ENCODE assay signal across 1 cellular context in the genomic region with DNA sequence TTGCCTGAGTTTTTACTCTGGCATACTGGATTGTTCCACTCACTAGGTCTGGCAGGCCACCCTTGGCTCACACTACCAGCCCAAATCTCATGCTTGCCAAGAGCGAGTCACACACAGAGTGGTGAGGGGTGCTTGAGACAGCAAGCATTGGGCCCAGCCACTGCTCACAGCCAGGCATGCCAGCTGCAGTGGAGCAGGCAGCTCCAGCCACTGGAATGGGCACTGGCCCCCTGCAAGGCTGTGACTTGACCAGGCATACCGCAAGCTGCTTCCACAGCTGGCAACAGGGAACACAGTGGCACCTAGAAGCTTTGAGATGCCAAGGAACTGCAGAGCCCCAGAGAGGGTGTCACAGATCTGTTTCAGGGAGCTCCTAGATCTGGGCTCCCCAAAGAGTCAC.
TF ChIP-seq lines count a peak whose summit lies in the region.

No MANE protein-coding gene starts in this region.

TF ChIP-seq in H1, 55 proteins besides CTCF, POLR2A, EP300 and RAD21:
- no peak for TF ChIP-seq HDAC2 (IDR thresholded peaks at IDR 0.05; ENCODE audit: borderline replicate concordance in 1 of 2, low read depth in 2 of 2, low read length in 2 of 2)
- TF ChIP-seq SIN3A (conservative IDR thresholded peaks at IDR 0.05 in 1 of 2, IDR thresholded peaks at IDR 0.05 in 1 of 2; ENCODE audit: low read depth in 1 of 2, low read length in 2 of 2), result no peak
- no peak for TF ChIP-seq SP2 (IDR thresholded peaks at IDR 0.05; ENCODE audit: low read length)
- no peak for TF ChIP-seq POU5F1 (IDR thresholded peaks at IDR 0.05; ENCODE audit: low read depth, low read length)
- TF ChIP-seq SAP30 (IDR thresholded peaks at IDR 0.05; ENCODE audit: insufficient read depth, insufficient replicate concordance, low read length), result no peak
- no peak for TF ChIP-seq TEAD4 (IDR thresholded peaks at IDR 0.05; ENCODE audit: low read depth, low read length)
